ENCODE assay signal across 1 cellular context in genomic region chr7:128452552-128452951, GRCh38.
TF ChIP-seq lines count a peak whose summit lies in the region.

No MANE protein-coding gene starts in this region.

TF ChIP-seq in GM12878, 131 proteins besides CTCF, POLR2A, EP300 and RAD21:
- TF ChIP-seq FOXM1 (IDR thresholded peaks at IDR 0.05; ENCODE audit: low read depth, low read length) (no peak), NBN (IDR thresholded peaks at IDR 0.05) (peak; percentile 47; the same call in 1 of the 2 replicates)
TF ChIP-seq in GM12878: peak in this region for 1.
